17 cellular contexts compared by ENCODE assay signal in genomic region chr7:2373124-2373556, GRCh38. TPM values are rescaled to one million over a fixed set of nuclear protein-coding genes. Genes with fewer than 3 reads are reported as not detected.
DNase-seq lines count a peak whose midpoint lies in the region; ATAC-seq lines count a peak whose summit lies in the region.
"Had no signal": no experiment of that assay in that cellular context is flagged by ENCODE, and none has a peak within 500 bp of the region (broad histone marks: within the 10 kb centered on the region; RNA-seq: fewer than 3 reads in every experiment).

No MANE protein-coding gene starts in this region.

- no peak overlapping the region for H2AFZ ChIP-seq in trophoblast cell (ENCODE audit: insufficient read depth, low read length, poor library complexity)

- no peaks in the 10 kb centered on the region for H3K79me2 ChIP-seq in trophoblast cell (ENCODE audit: control insufficient read depth, insufficient read depth, low read length, poor library complexity)

- DNase-seq in Daoy (ENCODE audit: low read depth), result peak; percentile 59
- peak; percentile 28 for DNase-seq in NCI-H226
- peak; percentile 34 for DNase-seq in glomerular visceral epithelial cell (ENCODE audit: extremely low spot score)
- DNase-seq in trophoblast cell, result no peak
- no peak for DNase-seq in AG08396 (ENCODE audit: low spot score)
- no peak for DNase-seq in GDM1 (lab: John Stamatoyannopoulos, UW)
- DNase-seq: activated CD4-positive, alpha-beta T cell treated with anti-CD3 and anti-CD28 coated beads for 36 hours; activated gamma-delta T cell treated with Interleukin-2 at 50 U/mL for 16 hours; cortex of kidney; DMS79 treated with DMSO at 0.1 percent for 48 hours; KG1; NCI-H1105 treated with DMSO at 0.1 percent for 48 hours; NCI-H2171; T1000 had no signal

- H3K79me1 ChIP-seq in trophoblast cell (ENCODE audit: low read length), result no peaks in the 10 kb centered on the region

- no peak overlapping the region for H3K27ac ChIP-seq in trophoblast cell (ENCODE audit: low read depth, low read length)
- H3K27ac ChIP-seq: ascending aorta, C4-2B had no signal

- no peak overlapping the region for H3K4me2 ChIP-seq in trophoblast cell (ENCODE audit: low read length)

- H3K4me3 ChIP-seq in trophoblast cell (ENCODE audit: low read depth, low read length), result peak overlapping the region; percentile 52
- H3K4me3 ChIP-seq: ascending aorta had no signal

- peak overlapping the region; percentile 16 for H3K18ac ChIP-seq in trophoblast cell (ENCODE audit: low read length)

- no CpG with 5 or more reads among the region's 14 CpGs for WGBS in trophoblast cell (ENCODE audit: extremely low coverage, insufficient coverage, insufficient read length)

- no peak overlapping the region for H2AK5ac ChIP-seq in trophoblast cell (ENCODE audit: low read length)

- H3K14ac ChIP-seq in trophoblast cell (ENCODE audit: low read length), result no peak overlapping the region

- no peak overlapping the region for H4K91ac ChIP-seq in trophoblast cell (ENCODE audit: low read depth, low read length)

- H2BK12ac ChIP-seq in trophoblast cell (ENCODE audit: low read length), result no peak overlapping the region

- H3K27me3 ChIP-seq in trophoblast cell (ENCODE audit: insufficient read depth, low read length), result no peaks in the 10 kb centered on the region
- H3K27me3 ChIP-seq: ascending aorta had no signal

- no peak overlapping the region for H4K12ac ChIP-seq in trophoblast cell (ENCODE audit: low read depth, low read length)

- no peak overlapping the region for H3K4ac ChIP-seq in trophoblast cell (ENCODE audit: low read depth, low read length)

- no peaks in the 10 kb centered on the region for H3K9me3 ChIP-seq in trophoblast cell (ENCODE audit: insufficient read depth, low read depth, low read length)
- H3K9me3 ChIP-seq: ascending aorta had no signal

- no peak overlapping the region for H3K9ac ChIP-seq in trophoblast cell (ENCODE audit: low read length)

- peaks cover 83 to 90% of the 10 kb centered on the region in 2 experiments for H3K36me3 ChIP-seq in trophoblast cell (ENCODE audit: control insufficient read depth in 1 of 2, insufficient read depth in 2 of 2, low read length in 2 of 2)

- no peaks in the 10 kb centered on the region for H3K4me1 ChIP-seq in trophoblast cell (ENCODE audit: control insufficient read depth in 1 of 2, insufficient read depth in 2 of 2, low read length in 2 of 2)
- H3K4me1 ChIP-seq: ascending aorta had no signal

- no peak overlapping the region for H2BK120ac ChIP-seq in trophoblast cell (ENCODE audit: insufficient read depth, low read length, poor library complexity)

- H3K23ac ChIP-seq in trophoblast cell (ENCODE audit: low read length), result no peak overlapping the region

- no peak for ATAC-seq in GM19351 (IDR thresholded peaks at IDR 0.05; ENCODE audit: unreplicated experiment)
- ATAC-seq: activated CD4-positive, alpha-beta T cell treated with anti-CD3 and anti-CD28 coated beads for 36 hours had no signal

- no peak overlapping the region for H2BK5ac ChIP-seq in trophoblast cell (ENCODE audit: low read depth, low read length, poor library complexity)

- no peak overlapping the region for H4K8ac ChIP-seq in trophoblast cell (ENCODE audit: low read depth, low read length)

RNA-seq across cellular contexts. Expression of gene EIF3B, which starts 18.5 kb away (rescaled TPM):
- total RNA-seq in Daoy (2014; rRNA removed; shearing (Covaris generic)), result 334 and 348 TPM in 2 replicates
- 174 and 182 TPM in 2 replicates for polyA plus RNA-seq in trophoblast cell (2013)

RNA-seq across cellular contexts. Expression of gene CHST12, which starts 30.3 kb away (rescaled TPM):
- 6.3 and 7.6 TPM in 2 replicates for total RNA-seq in Daoy (2014; rRNA removed; shearing (Covaris generic))
- 18.9 and 19.3 TPM in 2 replicates for polyA plus RNA-seq in trophoblast cell (2013)

RNA-seq across cellular contexts. Expression of gene SNX8, which starts 58.9 kb away (rescaled TPM):
- total RNA-seq in Daoy (2014; rRNA removed; shearing (Covaris generic)), result 10.3 and 20.6 TPM in 2 replicates
- 16.1 and 16.4 TPM in 2 replicates for polyA plus RNA-seq in trophoblast cell (2013)

Comparison
In these comparisons a context has a peak if more than half of its experiments do, and no peak if none do; other contexts are left out.
1. DNase-seq: peak in Daoy (single experiment), NCI-H226 (single experiment) and glomerular visceral epithelial cell (single experiment); none in trophoblast cell (0 of 2), AG08396 (single experiment) and GDM1 (single experiment).